ENCODE assay signal across 8 cellular contexts in genomic region chr3:159764211-159765024, GRCh38.
DNase-seq lines count a peak whose midpoint lies in the region; ATAC-seq and TF ChIP-seq lines count a peak whose summit lies in the region.

No MANE protein-coding gene starts in this region.

- H3K36me3 ChIP-seq in brain microvascular endothelial cell (replicated peaks): no peaks in the 10 kb centered on the region
- no peaks in the 10 kb centered on the region for H3K36me3 ChIP-seq in iPS DF 6.9 (ENCODE audit: control insufficient read depth, insufficient read depth, low read length)

- in situ Hi-C loops in brain microvascular endothelial cell (cut with HindIII; ENCODE audit: low pct_ligation_motif_present, low sequenced_read_pairs): no loop called here

- H3K9me3 ChIP-seq in iPS DF 6.9 (ENCODE audit: control insufficient read depth, insufficient read depth, low read length): no peaks in the 10 kb centered on the region

- H3K27me3 ChIP-seq in brain microvascular endothelial cell (replicated peaks) (no peaks in the 10 kb centered on the region), iPS DF 6.9 (ENCODE audit: control insufficient read depth, insufficient read depth, low read length) (no peaks in the 10 kb centered on the region)

- DNase-seq in DMS114 treated with DMSO at 0.1 percent for 48 hours (lab: John Stamatoyannopoulos, UW; ENCODE audit: unreplicated experiment): peak; percentile 22
- peak; percentile 65 for DNase-seq in NCI-H748 (lab: John Stamatoyannopoulos, UW; ENCODE audit: unreplicated experiment)
- peak; percentile 70 for DNase-seq in brain microvascular endothelial cell
- DNase-seq in iPS DF 6.9 (ENCODE audit: low read depth, low spot score): no peak
- no peak for DNase-seq in retinal pigment epithelial cell (ENCODE audit: low read depth)
- no peak for DNase-seq in NCI-H1694 (lab: John Stamatoyannopoulos, UW)
- no peak for DNase-seq in HK-2 (ENCODE audit: unreplicated experiment)

- H3K4me3 ChIP-seq in brain microvascular endothelial cell (ENCODE audit: low read depth, low read length) (peak overlapping the region; percentile 83), iPS DF 6.9 (ENCODE audit: low read length) (peak overlapping the region; percentile 68; the same call in 1 of the 2 replicates), retinal pigment epithelial cell (ENCODE audit: low read length) (peak overlapping the region; percentile 86)

- TF ChIP-seq CTCF in brain microvascular endothelial cell (IDR thresholded peaks at IDR 0.05; ENCODE audit: low read depth, low read length, missing control alignments) (no peak), retinal pigment epithelial cell (conservative IDR thresholded peaks at IDR 0.05; ENCODE audit: low read depth, low read length) (no peak)

- H3K27ac ChIP-seq in brain microvascular endothelial cell (peak overlapping the region; percentile 95), iPS DF 6.9 (ENCODE audit: low read length) (no peak overlapping the region)

- WGBS in iPS DF 6.9 (ENCODE audit: insufficient coverage, insufficient read length): no CpG with 5 or more reads among the region's 65 CpGs

- H3K4me1 ChIP-seq in iPS DF 6.9 (ENCODE audit: control insufficient read depth, insufficient read depth, low read length): no peaks in the 10 kb centered on the region; the same call in 1 of the 2 replicates

- peak; percentile 29 for ATAC-seq in GM21723 (IDR thresholded peaks at IDR 0.05; ENCODE audit: unreplicated experiment)

Comparison
In these comparisons a context has a peak if more than half of its experiments do, and no peak if none do; other contexts are left out.
1. DNase-seq: peak in DMS114 treated with DMSO at 0.1 percent for 48 hours (single experiment), NCI-H748 (single experiment) and brain microvascular endothelial cell (single experiment); none in iPS DF 6.9 (single experiment), retinal pigment epithelial cell (single experiment), NCI-H1694 (single experiment) and HK-2 (single experiment).
2. Peak in every context shown above with its lines, with median percentiles within 50 percentile points of each other: H3K4me3 ChIP-seq.